8 cellular contexts compared by ENCODE assay signal in genomic region chr16:2046889-2047329, GRCh38.
DNase-seq lines count a peak whose midpoint lies in the region; ATAC-seq and TF ChIP-seq lines count a peak whose summit lies in the region.

No MANE protein-coding gene starts in this region.

- peak overlapping the region; percentile 93 for H3K4me3 ChIP-seq in LNCaP clone FGC (ENCODE audit: low read depth, low read length)
- H3K4me3 ChIP-seq in duodenal mucosa (ENCODE audit: low read depth in 1 of 2, low read length in 2 of 2): peak overlapping the region; percentile 79 to 85
- peak overlapping the region; percentile 86 to 89 for H3K4me3 ChIP-seq in neutrophil (ENCODE audit: low read depth in 1 of 2, low read length in 1 of 2)

- peak; percentile 72 for DNase-seq in DMS153 (lab: John Stamatoyannopoulos, UW)
- DNase-seq in LNCaP clone FGC (ENCODE audit: low read depth): no peak
- DNase-seq in SKM-1 (lab: John Stamatoyannopoulos, UW; ENCODE audit: unreplicated experiment): no peak

- H3K9me3 ChIP-seq in duodenal mucosa (ENCODE audit: control insufficient read depth in 1 of 2, low read length in 2 of 2): no peaks in the 10 kb centered on the region
- H3K9me3 ChIP-seq in neutrophil: no peaks in the 10 kb centered on the region

- TF ChIP-seq CTCF in LNCaP clone FGC (IDR thresholded peaks at IDR 0.05; ENCODE audit: control insufficient read depth, extremely low read depth, insufficient read depth): no peak
- TF ChIP-seq CTCF in neutrophil (IDR thresholded peaks at IDR 0.05): no peak

- H3K4me1 ChIP-seq in duodenal mucosa (ENCODE audit: control insufficient read depth in 1 of 2, insufficient read depth in 2 of 2, low read length in 2 of 2) (peaks cover 22 to 45% of the 10 kb centered on the region in 2 donors), neutrophil (ENCODE audit: control insufficient read depth in 1 of 2, insufficient read depth in 1 of 2, low read depth in 1 of 2, low read length in 1 of 2) (peaks cover 13 to 17% of the 10 kb centered on the region in 2 experiments)

- H3K36me3 ChIP-seq in duodenal mucosa (ENCODE audit: control insufficient read depth in 1 of 2, insufficient read depth in 2 of 2, low read length in 2 of 2) (peaks cover 6 to 18% of the 10 kb centered on the region in 2 donors), neutrophil (peaks cover 19% of the 10 kb centered on the region)

- H3K27me3 ChIP-seq in duodenal mucosa (ENCODE audit: control insufficient read depth in 1 of 2, insufficient read depth in 2 of 2, low read length in 2 of 2) (no peaks in the 10 kb centered on the region), neutrophil (peaks cover 14% of the 10 kb centered on the region)

- H3K27ac ChIP-seq in duodenal mucosa (ENCODE audit: low read depth, low read length) (no peak overlapping the region), neutrophil (no peak overlapping the region)

- ATAC-seq in GM21737 (IDR thresholded peaks at IDR 0.05; ENCODE audit: unreplicated experiment) (no peak), HG02885 (IDR thresholded peaks at IDR 0.05; ENCODE audit: poor library complexity, unreplicated experiment) (no peak), HG03196 (IDR thresholded peaks at IDR 0.05; ENCODE audit: unreplicated experiment) (no peak)

- peak overlapping the region; percentile 13 to 22 for H3K9ac ChIP-seq in duodenal mucosa (ENCODE audit: low read depth in 1 of 2, low read length in 2 of 2)
